ENCODE assay signal across 8 cellular contexts in genomic region chr1:207698822-207699483, GRCh38.
DNase-seq lines count a peak whose midpoint lies in the region; ATAC-seq, FAIRE-seq and TF ChIP-seq lines count a peak whose summit lies in the region.

No MANE protein-coding gene starts in this region.

- FAIRE-seq in GM19239 (lab: Jason Lieb, UNC): peak; percentile 73

- no peaks in the 10 kb centered on the region for H3K4me1 ChIP-seq in parathyroid adenoma

- no peaks in the 10 kb centered on the region for H3K27me3 ChIP-seq in parathyroid adenoma (ENCODE audit: control insufficient read depth, insufficient read depth, low read length)

- no peak overlapping the region for H3K27ac ChIP-seq in parathyroid adenoma

- H2AFZ ChIP-seq in parathyroid adenoma: no peak overlapping the region

- peak; percentile 57 for DNase-seq in AG10803 (ENCODE audit: low read depth)
- DNase-seq in GM19239 (ENCODE audit: insufficient read length, low spot score): no peak
- DNase-seq in NCI-H446 (lab: John Stamatoyannopoulos, UW): peak; percentile 45 to 62
- peak; percentile 42 for DNase-seq in activated T-cell treated with anti-CD3 and anti-CD28 coated beads, Interleukin-2, amount 50 U/mL, for 1 hour
- peak; percentile 21 for DNase-seq in foreskin melanocyte

- H3K9me3 ChIP-seq in parathyroid adenoma (ENCODE audit: control insufficient read depth, low read length): no peaks in the 10 kb centered on the region

- ATAC-seq in HG03097 (IDR thresholded peaks at IDR 0.05; ENCODE audit: low FRiP score, unreplicated experiment) (no peak), HG03196 (IDR thresholded peaks at IDR 0.05; ENCODE audit: unreplicated experiment) (no peak)

- no peak overlapping the region for H3K9ac ChIP-seq in parathyroid adenoma

- H3K79me2 ChIP-seq in parathyroid adenoma: no peaks in the 10 kb centered on the region

- peak; percentile 79 for TF ChIP-seq CTCF in AG10803 (conservative IDR thresholded peaks at IDR 0.05; ENCODE audit: low read length)
- peak; percentile 61 for TF ChIP-seq CTCF in parathyroid adenoma (IDR thresholded peaks at IDR 0.05)

- H3K4me3 ChIP-seq in AG10803 (ENCODE audit: low read length) (no peak overlapping the region), parathyroid adenoma (ENCODE audit: low read depth, low read length) (no peak overlapping the region)

- H3K36me3 ChIP-seq in parathyroid adenoma (ENCODE audit: control insufficient read depth, insufficient read depth, low read length): no peaks in the 10 kb centered on the region

- H3K4me2 ChIP-seq in parathyroid adenoma (ENCODE audit: low read length): no peak overlapping the region
